In the genomic region with DNA sequence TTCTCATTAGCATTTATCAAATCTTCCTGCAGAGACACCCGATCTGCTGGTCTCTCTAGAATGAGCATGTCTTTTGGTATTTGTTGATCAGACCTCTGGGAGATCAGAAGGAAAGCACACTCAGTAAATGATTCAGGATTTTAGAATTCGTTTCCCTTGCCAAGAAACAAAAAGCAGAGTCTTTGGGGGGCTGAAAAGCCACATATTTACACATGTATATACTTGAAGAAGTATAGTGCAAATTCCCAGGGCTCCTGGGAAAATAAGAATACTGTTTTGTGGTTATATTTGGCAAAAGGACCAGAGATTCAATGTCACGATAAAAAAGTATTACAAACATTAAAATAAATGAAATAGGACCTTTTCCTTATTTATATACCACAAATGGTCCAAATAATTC, we compare ENCODE assay signal across 12 cellular contexts.
DNase-seq lines count a peak whose midpoint lies in the region; ATAC-seq and TF ChIP-seq lines count a peak whose summit lies in the region.
"Had no signal": no experiment of that assay in that cellular context is flagged by ENCODE, and none has a peak within 500 bp of the region (broad histone marks: within the 10 kb centered on the region; RNA-seq: fewer than 3 reads in every experiment).

No MANE protein-coding gene starts in this region.

- H3K9me3 ChIP-seq in left ventricle myocardium inferior (replicated peaks) = no peaks in the 10 kb centered on the region

- no peaks in the 10 kb centered on the region for H3K36me3 ChIP-seq in left ventricle myocardium inferior

- H3K4me3 ChIP-seq in left ventricle myocardium inferior = no peak overlapping the region
- H3K4me3 ChIP-seq: K562 had no signal

- DNase-seq in left ventricle myocardium inferior (no peak), Right ventricle myocardium inferior (ENCODE audit: missing footprints) (no peak), amniotic epithelial cell (ENCODE audit: low read depth) (peak; percentile 88), glomerular visceral epithelial cell (ENCODE audit: extremely low spot score) (peak; percentile 61), NCI-H2196 treated with DMSO at 0.1 percent for 48 hours (lab: John Stamatoyannopoulos, UW; ENCODE audit: unreplicated experiment) (no peak), middle frontal gyrus (ENCODE audit: extremely low spot score, low spot score) (no peak)
- DNase-seq: C1 segment of cervical spinal cord; stimulated activated CD4-positive, alpha-beta T cell treated with anti-CD3 and anti-CD28 coated beads, Interleukin-4, amount 100 ng/mL, for 24 hours; substantia nigra had no signal

- intact Hi-C loops in left ventricle myocardium inferior (cut with micrococcal nuclease) (no loop called here), Right ventricle myocardium inferior (cut with DNase I) (no loop called here)

- no peak for TF ChIP-seq CTCF in left ventricle myocardium inferior (IDR thresholded peaks at IDR 0.05; ENCODE audit: borderline replicate concordance)

- H3K27me3 ChIP-seq in left ventricle myocardium inferior (ENCODE audit: low read depth) = no peaks in the 10 kb centered on the region

- H3K4me1 ChIP-seq in left ventricle myocardium inferior = peaks cover 56% of the 10 kb centered on the region

- peak overlapping the region; percentile 51 for H3K27ac ChIP-seq in left ventricle myocardium inferior (replicated peaks)

- ATAC-seq in Right ventricle myocardium inferior (no peak), GM18870 (IDR thresholded peaks at IDR 0.05; ENCODE audit: unreplicated experiment) (no peak), GM21529 (IDR thresholded peaks at IDR 0.05; ENCODE audit: unreplicated experiment) (no peak)
- ATAC-seq: K562 had no signal

Comparison
In these comparisons a context has a peak if more than half of its experiments do, and no peak if none do; other contexts are left out.
1. DNase-seq: peak in amniotic epithelial cell (single experiment) and glomerular visceral epithelial cell (single experiment); none in left ventricle myocardium inferior (single experiment), Right ventricle myocardium inferior (single experiment), NCI-H2196 treated with DMSO at 0.1 percent for 48 hours (single experiment) and middle frontal gyrus (single experiment).